In genomic region chr16:3782566-3782965, GRCh38 we compare ENCODE assay signal across 1 cellular context.
TF ChIP-seq lines count a peak whose summit lies in the region.

No MANE protein-coding gene starts in this region.

TF ChIP-seq in WTC11, 78 proteins besides CTCF, POLR2A, EP300 and RAD21 (continued from another document):
- TF ChIP-seq ZNF532 (CRISPR knock-in tag; IDR thresholded peaks at IDR 0.05; ENCODE audit: borderline replicate concordance) = no peak
